8 cellular contexts compared by ENCODE assay signal in genomic region chr4:186192068-186192751, GRCh38.
DNase-seq lines count a peak whose midpoint lies in the region; ATAC-seq lines count a peak whose summit lies in the region.

No MANE protein-coding gene starts in this region.

- ATAC-seq in HG02571 (IDR thresholded peaks at IDR 0.05; ENCODE audit: unreplicated experiment) (peak; percentile 13), HG02884 (IDR thresholded peaks at IDR 0.05; ENCODE audit: unreplicated experiment) (no peak)

- peak overlapping the region; percentile 77 for H3K4me3 ChIP-seq in neuron (ENCODE audit: low read length)

- peak overlapping the region; percentile 89 for H3K27ac Mint-ChIP-seq in activated naive CD8-positive, alpha-beta T cell

- H3K4me1 ChIP-seq in neuron (ENCODE audit: insufficient read depth, low read length) = peaks cover 14% of the 10 kb centered on the region

- no peaks in the 10 kb centered on the region for H3K36me3 ChIP-seq in neuron (ENCODE audit: insufficient read depth, low read length)

- H3K9me3 ChIP-seq in neuron (ENCODE audit: low read length) = no peaks in the 10 kb centered on the region

- peaks cover 10% of the 10 kb centered on the region for H3K36me3 Mint-ChIP-seq in activated naive CD8-positive, alpha-beta T cell

- DNase-seq in ELR (ENCODE audit: low read depth) = peak; percentile 49
- DNase-seq in NOMO-1 (lab: John Stamatoyannopoulos, UW; ENCODE audit: unreplicated experiment in 2 of 2) = peak; percentile 15 to 38
- DNase-seq in glomerular visceral epithelial cell (ENCODE audit: extremely low spot score) = peak; percentile 53
- no peak for DNase-seq in NCI-H1436 treated with DMSO at 0.1 percent for 48 hours (lab: John Stamatoyannopoulos, UW)

- peak overlapping the region; percentile 93 for H2AFZ ChIP-seq in neuron (ENCODE audit: low read depth, low read length)

- H3K27me3 ChIP-seq in neuron (ENCODE audit: insufficient read depth, low read length) = no peaks in the 10 kb centered on the region

- peak overlapping the region; percentile 95 for H3K4me3 Mint-ChIP-seq in activated naive CD8-positive, alpha-beta T cell

- peaks cover 58% of the 10 kb centered on the region for H3K4me1 Mint-ChIP-seq in activated naive CD8-positive, alpha-beta T cell (ENCODE audit: low read depth)

- H3K27me3 Mint-ChIP-seq in activated naive CD8-positive, alpha-beta T cell = no peaks in the 10 kb centered on the region

- H3K9me3 Mint-ChIP-seq in activated naive CD8-positive, alpha-beta T cell (ENCODE audit: low read depth) = no peaks in the 10 kb centered on the region
